8 cellular contexts compared by ENCODE assay signal in the genomic region with DNA sequence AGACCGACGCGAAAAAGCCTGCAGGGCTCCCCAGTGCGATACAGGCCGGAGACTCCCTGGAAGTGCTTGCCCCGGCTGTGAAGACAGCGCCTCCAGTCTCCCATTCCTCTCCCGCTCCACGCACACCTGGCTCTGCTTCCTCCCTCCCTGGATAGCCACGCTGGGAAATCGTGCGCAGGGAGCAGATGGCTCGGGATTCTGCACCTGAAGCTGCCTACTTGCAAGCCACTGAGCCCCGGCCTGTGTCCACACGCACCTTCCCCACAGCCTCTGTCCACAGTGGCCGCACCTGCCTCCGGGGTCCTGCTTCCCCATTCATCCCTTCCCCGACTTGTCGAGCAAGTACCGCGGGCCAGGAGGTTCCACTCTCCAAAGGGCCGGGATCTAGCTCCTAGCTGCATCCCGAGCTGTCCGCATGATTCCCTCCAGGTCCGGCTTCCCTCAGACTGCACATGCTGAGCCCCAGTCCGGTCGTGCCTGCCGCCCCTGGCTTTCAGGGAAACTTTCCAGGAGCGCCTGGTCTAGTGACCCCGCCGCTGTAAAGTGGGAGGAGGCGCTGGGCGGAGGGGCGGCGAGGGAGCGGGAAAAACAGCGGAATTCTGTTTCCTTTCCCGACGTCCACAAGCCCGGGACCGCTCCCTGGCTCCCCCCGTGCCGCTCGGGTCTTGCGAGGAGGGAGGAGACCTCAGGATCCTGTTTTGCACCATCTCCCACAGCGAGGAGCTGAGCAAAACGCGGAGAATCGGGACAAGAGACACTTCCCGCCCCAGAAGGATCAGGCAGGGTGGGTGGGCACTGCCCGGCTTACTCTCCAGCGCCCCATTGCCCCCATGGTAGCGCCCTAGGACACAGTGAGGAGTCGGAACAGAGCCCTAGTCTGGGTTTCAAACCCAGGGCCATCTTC.
A peak's percentile ranks its signal among the peaks of the same experiment; 100 is the strongest.
DNase-seq lines count a peak whose midpoint lies in the region; ATAC-seq lines count a peak whose summit lies in the region.

No MANE protein-coding gene starts in this region.

- peaks cover 29% of the 10 kb centered on the region for H3K4me1 Mint-ChIP-seq in activated naive CD8-positive, alpha-beta T cell treated with anti-CD3 and anti-CD28 coated beads, Interleukin-2, amount 50 U/mL, for 24 hours

- H3K9me3 Mint-ChIP-seq in activated naive CD8-positive, alpha-beta T cell treated with anti-CD3 and anti-CD28 coated beads, Interleukin-2, amount 50 U/mL, for 24 hours: no peaks in the 10 kb centered on the region

- H3K4me3 Mint-ChIP-seq in activated naive CD8-positive, alpha-beta T cell treated with anti-CD3 and anti-CD28 coated beads, Interleukin-2, amount 50 U/mL, for 24 hours: no peak overlapping the region

- peaks cover 65% of the 10 kb centered on the region for H3K27me3 Mint-ChIP-seq in activated naive CD8-positive, alpha-beta T cell treated with anti-CD3 and anti-CD28 coated beads, Interleukin-2, amount 50 U/mL, for 24 hours

- no peaks in the 10 kb centered on the region for H3K36me3 Mint-ChIP-seq in activated naive CD8-positive, alpha-beta T cell treated with anti-CD3 and anti-CD28 coated beads, Interleukin-2, amount 50 U/mL, for 24 hours (ENCODE audit: low read depth)

- H3K27ac Mint-ChIP-seq in activated naive CD8-positive, alpha-beta T cell treated with anti-CD3 and anti-CD28 coated beads, Interleukin-2, amount 50 U/mL, for 24 hours: peak overlapping the region; percentile 39

- DNase-seq in HK-2 (ENCODE audit: unreplicated experiment): peak; percentile 50
- DNase-seq in activated naive CD8-positive, alpha-beta T cell treated with anti-CD3 and anti-CD28 coated beads, Interleukin-2, amount 50 U/mL, for 24 hours: peak; percentile 2
- peak; percentile 11 for DNase-seq in hepatic stellate cell (ENCODE audit: low spot score)
- DNase-seq in putamen (ENCODE audit: low spot score): peak; percentile 49
- no peak for DNase-seq in T-helper 9 cell
- DNase-seq in activated CD8-positive, alpha-beta memory T cell treated with anti-CD3 and anti-CD28 coated beads for 24 hours: no peak

- ATAC-seq in activated naive CD8-positive, alpha-beta T cell treated with anti-CD3 and anti-CD28 coated beads, Interleukin-2, amount 50 U/mL, for 24 hours: no peak
- ATAC-seq in HG03439 (IDR thresholded peaks at IDR 0.05; ENCODE audit: unreplicated experiment) (no peak), HG02840 (IDR thresholded peaks at IDR 0.05; ENCODE audit: low FRiP score, unreplicated experiment) (no peak)

Comparison
In these comparisons a context has a peak if more than half of its experiments do, and no peak if none do; other contexts are left out.
1. DNase-seq: peak in HK-2 (single experiment), activated naive CD8-positive, alpha-beta T cell treated with anti-CD3 and anti-CD28 coated beads, Interleukin-2, amount 50 U/mL, for 24 hours (single experiment), hepatic stellate cell (single experiment) and putamen (single experiment); none in T-helper 9 cell (single experiment) and activated CD8-positive, alpha-beta memory T cell treated with anti-CD3 and anti-CD28 coated beads for 24 hours (single experiment).